In genomic region chr6:73586416-73586974, GRCh38 we compare ENCODE assay signal across 8 cellular contexts.
DNase-seq lines count a peak whose midpoint lies in the region; ATAC-seq and TF ChIP-seq lines count a peak whose summit lies in the region.

No MANE protein-coding gene starts in this region.

- H2AK5ac ChIP-seq in mesenchymal stem cell (ENCODE audit: low read length, severe bottlenecking), result no peak overlapping the region

- BruUV-seq in MCF 10A (replicated peaks; lab: Mats Ljungman, UMichigan), result no TSS peak

- H3K27ac ChIP-seq in HUES64 (ENCODE audit: low read depth, low read length) (peak overlapping the region; percentile 83), mesenchymal stem cell (ENCODE audit: low read length, poor library complexity, severe bottlenecking) (peak overlapping the region; percentile 98), vagina (peak overlapping the region; percentile 97)

- no peak overlapping the region for H4K91ac ChIP-seq in mesenchymal stem cell (ENCODE audit: low read length)

- H3K18ac ChIP-seq in mesenchymal stem cell (ENCODE audit: low read depth in 1 of 2, low read length in 2 of 2), result peak overlapping the region in 1 of 2 experiments; percentile 50

- CTCF ChIA-PET in MCF 10A (lab: Yijun Ruan, JAX), result interaction anchor here (0.6 to 2.1 kb wide), 9 partner anchors 16 to 73 kb away, joined by 3 to 9 read pairs (median 4); partner anchors contain the start of genes EEF1A1 and SLC17A5

- H3K9ac ChIP-seq in HUES64 (ENCODE audit: low read depth, low read length) (peak overlapping the region; percentile 50; the same call in 1 of the 2 replicates), mesenchymal stem cell (ENCODE audit: low read length) (peak overlapping the region; percentile 92)

- 76% methylated on average over 4 of the region's 6 CpGs for WGBS in HUES64
- WGBS in mesenchymal stem cell, result 31% methylated on average over 4 of the region's 6 CpGs

- H2BK5ac ChIP-seq in mesenchymal stem cell (ENCODE audit: low read depth, low read length, poor library complexity, severe bottlenecking), result no peak overlapping the region

- no peaks in the 10 kb centered on the region for H3K9me3 ChIP-seq in HUES64 (ENCODE audit: insufficient read depth, low read depth, low read length)
- H3K9me3 ChIP-seq in mesenchymal stem cell (ENCODE audit: control insufficient read depth, low read length), result no peaks in the 10 kb centered on the region
- no peaks in the 10 kb centered on the region for H3K9me3 ChIP-seq in vagina

- no peak for TF ChIP-seq CTCF in MCF 10A (IDR thresholded peaks at IDR 0.05; ENCODE audit: unreplicated experiment)
- no peak for TF ChIP-seq CTCF in vagina (IDR thresholded peaks at IDR 0.05)

- no peak for TF ChIP-seq POLR2A in vagina (IDR thresholded peaks at IDR 0.05)

- H3K23ac ChIP-seq in mesenchymal stem cell (ENCODE audit: low read length in 2 of 2), result no peak overlapping the region

- H3K4me3 ChIP-seq in HUES64 (ENCODE audit: low read length) (no peak overlapping the region), mesenchymal stem cell (ENCODE audit: insufficient read depth in 1 of 2, low read depth in 1 of 2, low read length in 2 of 2) (peak overlapping the region in 1 of 2 experiments; percentile 58), vagina (peak overlapping the region; percentile 31 to 35)

- no peak overlapping the region for H2BK12ac ChIP-seq in mesenchymal stem cell (ENCODE audit: low read length in 2 of 2)

- no peaks in the 10 kb centered on the region for H3K27me3 Mint-ChIP-seq in MCF 10A (ENCODE audit: insufficient read depth, unreplicated experiment)

- no peak overlapping the region for H3K4ac ChIP-seq in mesenchymal stem cell (ENCODE audit: low read depth in 1 of 2, low read length in 2 of 2)

- no peak overlapping the region for H2BK15ac ChIP-seq in mesenchymal stem cell (ENCODE audit: low read depth, poor library complexity, severe bottlenecking)

- peaks cover 8% of the 10 kb centered on the region for H3K4me1 Mint-ChIP-seq in MCF 10A (ENCODE audit: insufficient read depth, unreplicated experiment)

- H3K27me3 ChIP-seq in HUES64 (ENCODE audit: insufficient read depth, low read length) (no peaks in the 10 kb centered on the region), mesenchymal stem cell (ENCODE audit: control insufficient read depth in 1 of 2, insufficient read depth in 1 of 2, low read length in 2 of 2) (no peaks in the 10 kb centered on the region), vagina (no peaks in the 10 kb centered on the region)

- peaks cover 18% of the 10 kb centered on the region for H3K4me1 ChIP-seq in HUES64 (ENCODE audit: insufficient read depth, low read length)
- peaks cover 1% of the 10 kb centered on the region for H3K4me1 ChIP-seq in mesenchymal stem cell (ENCODE audit: control insufficient read depth, insufficient read depth, low read depth, low read length)
- H3K4me1 ChIP-seq in vagina, result peaks cover 26% of the 10 kb centered on the region

- no peak for ATAC-seq in GM21390 (IDR thresholded peaks at IDR 0.05; ENCODE audit: unreplicated experiment)

- no peaks in the 10 kb centered on the region for H3K36me3 Mint-ChIP-seq in MCF 10A (ENCODE audit: insufficient read depth, unreplicated experiment)

- no peak overlapping the region for H3K4me2 ChIP-seq in mesenchymal stem cell (ENCODE audit: low read length, poor library complexity, severe bottlenecking)

- H3K14ac ChIP-seq in mesenchymal stem cell (ENCODE audit: low read length in 2 of 2), result no peak overlapping the region

- H4K8ac ChIP-seq in mesenchymal stem cell (ENCODE audit: low read length), result no peak overlapping the region

- peaks cover 2% of the 10 kb centered on the region for H3K79me1 ChIP-seq in mesenchymal stem cell (replicated peaks; ENCODE audit: low read length, poor library complexity, severe bottlenecking)

- intact Hi-C loops in MCF 10A (cut with micrococcal nuclease), result no loop called here
- intact Hi-C loops in vagina (cut with DNase I), result no loop called here

- DNase-seq in DMS79 treated with DMSO at 0.1 percent for 48 hours (lab: John Stamatoyannopoulos, UW) (peak; percentile 29), DMS79 (lab: John Stamatoyannopoulos, UW) (no peak), MCF 10A (ENCODE audit: unreplicated experiment) (no peak), mesenchymal stem cell (peak; percentile 74), vagina (ENCODE audit: extremely low spot score in 2 of 2) (no peak), NCI-H2171 (lab: John Stamatoyannopoulos, UW) (no peak)

- H3K36me3 ChIP-seq in HUES64 (ENCODE audit: insufficient read depth, low read length) (no peaks in the 10 kb centered on the region), mesenchymal stem cell (ENCODE audit: control insufficient read depth in 1 of 2, insufficient read depth in 2 of 2, low read depth in 1 of 2, low read length in 2 of 2) (no peaks in the 10 kb centered on the region), vagina (no peaks in the 10 kb centered on the region)

- H3K9me3 Mint-ChIP-seq in MCF 10A (ENCODE audit: unreplicated experiment), result no peaks in the 10 kb centered on the region

- no peak overlapping the region for H2AFZ ChIP-seq in mesenchymal stem cell (ENCODE audit: low read depth, low read length)

- peak overlapping the region; percentile 98 for H3K27ac Mint-ChIP-seq in MCF 10A (ENCODE audit: low read depth, unreplicated experiment)

- peak overlapping the region; percentile 63 for H3K4me3 Mint-ChIP-seq in MCF 10A (ENCODE audit: unreplicated experiment)

- H2BK120ac ChIP-seq in mesenchymal stem cell (ENCODE audit: low read depth, low read length), result no peak overlapping the region

- POLR2A ChIA-PET in MCF 10A (lab: Yijun Ruan, JAX), result interaction anchor here (0.7 to 5.7 kb wide), 20 partner anchors 11 to 131 kb away, joined by 3 to 133 read pairs (median 6); partner anchors contain the start of genes EEF1A1, MTO1 and SLC17A5

Comparison
In these comparisons a context has a peak if more than half of its experiments do, and no peak if none do; other contexts are left out.
1. DNase-seq: peak in DMS79 treated with DMSO at 0.1 percent for 48 hours (single experiment) and mesenchymal stem cell (single experiment); none in DMS79 (single experiment), MCF 10A (single experiment), vagina (0 of 2) and NCI-H2171 (single experiment).
2. Peak in every context shown above with its lines, with median percentiles within 50 percentile points of each other: H3K27ac ChIP-seq.